28 cellular contexts compared by ENCODE assay signal in genomic region chr19:38326591-38326990, GRCh38.
"Had no signal": no experiment of that assay in that cellular context is flagged by ENCODE, and none has a peak within 500 bp of the region (broad histone marks: within the 10 kb centered on the region; RNA-seq: fewer than 3 reads in every experiment).

No MANE protein-coding gene starts in this region.

- H3K4me3 ChIP-seq: stomach, suprapubic skin, testis, thoracic aorta, thyroid gland, tibial artery, tibial nerve, transverse colon, upper lobe of left lung, upper lobe of right lung, uterus, vagina had no signal

- H3K27me3 ChIP-seq: stomach, suprapubic skin, testis, thyroid gland, tibial artery, tibial nerve, transverse colon, upper lobe of left lung, upper lobe of right lung, uterus, vagina had no signal

- H3K27ac ChIP-seq: stomach, suprapubic skin, testis, thoracic aorta, thyroid gland, tibial artery, tibial nerve, transverse colon, upper lobe of left lung, upper lobe of right lung, uterus, vagina had no signal

- H3K36me3 ChIP-seq: uterus had no signal

- ATAC-seq: stimulated activated effector memory CD8-positive, alpha-beta T cell treated with anti-CD3 and anti-CD28 coated beads, Interleukin-12 subunit alpha, Interleukin-12 subunit beta, amount 100 ng/mL, for 72 hours; stimulated activated memory B cell treated with anti-CD40 and anti-IgM and Interleukin-4, amounts not matched to agents 10 μg/mL and 1 μg/mL and 100 μg/mL, for 72 hours; stimulated activated naive B cell treated with anti-CD40 and anti-IgM and Interleukin-4, amounts not matched to agents 10 μg/mL and 1 μg/mL and 100 μg/mL, for 72 hours; stimulated activated naive CD8-positive, alpha-beta T cell treated with anti-CD3 and anti-CD28 coated beads, Interleukin-15, amount 100 ng/mL, for 72 hours; stimulated activated naive CD8-positive, alpha-beta T cell treated with anti-CD3 and anti-CD28 coated beads, Interleukin-15, Interleukin-2, amounts not matched to agents 100 U/mL and 50 U/mL, for 24 hours; upper lobe of right lung had no signal

- H3K27ac Mint-ChIP-seq: stimulated activated memory B cell treated with anti-CD40 and anti-IgM and Interleukin-4, amounts not matched to agents 10 μg/mL and 1 μg/mL and 100 μg/mL, for 72 hours; stimulated activated naive B cell treated with anti-CD40 and anti-IgM and Interleukin-4, amounts not matched to agents 10 μg/mL and 1 μg/mL and 100 μg/mL, for 72 hours; stimulated activated naive CD8-positive, alpha-beta T cell treated with anti-CD3 and anti-CD28 coated beads, Interleukin-15, amount 100 ng/mL, for 72 hours; stimulated activated naive CD8-positive, alpha-beta T cell treated with anti-CD3 and anti-CD28 coated beads, Interleukin-15, Interleukin-2, amounts not matched to agents 100 ng/mL and 50 ng/mL, for 24 hours; type B pancreatic cell had no signal

- H3K9me3 ChIP-seq: stomach, suprapubic skin, testis, thoracic aorta, thyroid gland, tibial artery, tibial nerve, transverse colon, upper lobe of left lung, upper lobe of right lung, uterus, vagina had no signal

- DNase-seq: stimulated activated CD4-positive, alpha-beta T cell treated with anti-CD3 and anti-CD28 coated beads, Interleukin-2, amount 100 ng/mL, for 48 hours; stimulated activated CD4-positive, alpha-beta T cell treated with anti-CD3 and anti-CD28 coated beads, Interleukin-4, amount 100 ng/mL, for 1 hour; stimulated activated CD4-positive, alpha-beta T cell treated with anti-CD3 and anti-CD28 coated beads, Interleukin-4, amount 100 ng/mL, for 24 hours; stimulated activated CD4-positive, alpha-beta T cell treated with anti-CD3 and anti-CD28 coated beads, Interleukin-4, amount 100 ng/mL, for 4 hours; stimulated activated CD8-positive, alpha-beta memory T cell treated with anti-CD3 and anti-CD28 coated beads, Interleukin-4, amount 100 ng/mL, for 48 hours; stimulated activated naive B cell treated with anti-CD40 and anti-IgM and Interleukin-4, amounts not matched to agents 10 μg/mL and 1 μg/mL and 100 μg/mL, for 72 hours; stimulated activated naive CD4-positive, alpha-beta T cell; stimulated activated naive CD4-positive, alpha-beta T cell treated with Interleukin-2 at 50 U/mL for 16 hours; stimulated activated naive CD8-positive, alpha-beta T cell treated with anti-CD3 and anti-CD28 coated beads, Interleukin-15, amount 100 ng/mL, for 72 hours; stimulated activated naive CD8-positive, alpha-beta T cell treated with anti-CD3 and anti-CD28 coated beads, Interleukin-15, Interleukin-2, amounts not matched to agents 100 U/mL and 50 U/mL, for 24 hours; stomach; substantia nigra; testis; thyroid gland; tibial artery; transverse colon; trophoblast cell; upper lobe of right lung; uterus had no signal

- H3K27me3 Mint-ChIP-seq: stimulated activated memory B cell treated with anti-CD40 and anti-IgM and Interleukin-4, amounts not matched to agents 10 μg/mL and 1 μg/mL and 100 μg/mL, for 72 hours; stimulated activated naive B cell treated with anti-CD40 and anti-IgM and Interleukin-4, amounts not matched to agents 10 μg/mL and 1 μg/mL and 100 μg/mL, for 72 hours; stimulated activated naive CD8-positive, alpha-beta T cell treated with anti-CD3 and anti-CD28 coated beads, Interleukin-15, amount 100 ng/mL, for 72 hours; stimulated activated naive CD8-positive, alpha-beta T cell treated with anti-CD3 and anti-CD28 coated beads, Interleukin-15, Interleukin-2, amounts not matched to agents 100 ng/mL and 50 ng/mL, for 24 hours had no signal

- H3K4me1 ChIP-seq: thyroid gland had no signal

- H3K4me3 Mint-ChIP-seq: stimulated activated effector memory CD8-positive, alpha-beta T cell treated with anti-CD3 and anti-CD28 coated beads, Interleukin-12 subunit alpha, Interleukin-12 subunit beta, amount 100 ng/mL, for 72 hours; stimulated activated memory B cell treated with anti-CD40 and anti-IgM and Interleukin-4, amounts not matched to agents 10 μg/mL and 1 μg/mL and 100 μg/mL, for 72 hours; stimulated activated naive B cell treated with anti-CD40 and anti-IgM and Interleukin-4, amounts not matched to agents 10 μg/mL and 1 μg/mL and 100 μg/mL, for 72 hours; stimulated activated naive CD8-positive, alpha-beta T cell treated with anti-CD3 and anti-CD28 coated beads, Interleukin-15, amount 100 ng/mL, for 72 hours; stimulated activated naive CD8-positive, alpha-beta T cell treated with anti-CD3 and anti-CD28 coated beads, Interleukin-15, Interleukin-2, amounts not matched to agents 100 ng/mL and 50 ng/mL, for 24 hours; type B pancreatic cell had no signal
